In the genomic region with DNA sequence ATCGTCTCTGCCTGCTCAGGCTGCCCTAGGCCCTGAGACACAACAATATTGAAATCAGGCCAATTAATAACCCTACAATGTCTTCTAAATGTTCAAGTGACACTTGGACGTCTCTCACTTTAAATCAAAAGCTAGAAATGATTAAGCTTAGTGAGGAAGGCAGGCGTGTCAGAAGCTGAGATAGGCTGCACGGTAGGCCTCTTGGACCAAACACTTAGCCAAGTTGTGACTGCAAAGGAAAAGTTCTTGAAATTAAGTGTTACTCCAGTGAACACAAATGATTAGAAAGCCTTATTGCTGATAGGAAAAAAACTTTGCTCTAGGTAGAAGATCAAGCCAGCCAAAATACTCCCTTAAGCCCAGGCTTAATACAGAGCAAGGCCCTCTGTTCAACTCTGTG, we compare ENCODE assay signal across 11 cellular contexts. TPM values are rescaled to one million over a fixed set of nuclear protein-coding genes. Genes with fewer than 3 reads are reported as not detected.
A peak's percentile ranks its signal among the peaks of the same experiment; 100 is the strongest.
DNase-seq lines count a peak whose midpoint lies in the region; ATAC-seq lines count a peak whose summit lies in the region.
"Had no signal": no experiment of that assay in that cellular context is flagged by ENCODE, and none has a peak within 500 bp of the region (broad histone marks: within the 10 kb centered on the region; RNA-seq: fewer than 3 reads in every experiment).

No MANE protein-coding gene starts in this region.

- H3K4me3 Mint-ChIP-seq in stimulated activated naive CD8-positive, alpha-beta T cell treated with anti-CD3 and anti-CD28 coated beads, Interleukin-15, Interleukin-2, amounts not matched to agents 100 ng/mL and 50 ng/mL, for 24 hours = peak overlapping the region; percentile 90
- H3K4me3 Mint-ChIP-seq in naive B cell = peak overlapping the region; percentile 90 to 99 (median 96)

- H3K9ac ChIP-seq in adipocyte (ENCODE audit: low read length) = peak overlapping the region; percentile 95

- H3K36me3 ChIP-seq in adipocyte (ENCODE audit: control insufficient read depth, insufficient read depth, low read length, severe bottlenecking) = no peaks in the 10 kb centered on the region
- no peaks in the 10 kb centered on the region for H3K36me3 ChIP-seq in HAP-1 (replicated peaks)
- H3K36me3 ChIP-seq: prostate gland had no signal

- DNase-seq in stimulated activated naive CD8-positive, alpha-beta T cell treated with anti-CD3 and anti-CD28 coated beads, Interleukin-15, Interleukin-2, amounts not matched to agents 100 U/mL and 50 U/mL, for 24 hours = no peak
- DNase-seq in adipocyte (ENCODE audit: low read depth) (no peak), naive B cell (no peak), HAP-1 (ENCODE audit: low spot score in 2 of 2) (no peak), midbrain (lab: John Stamatoyannopoulos, UW) (no peak)
- DNase-seq: NCI-H446 treated with DMSO at 0.1 percent for 48 hours; stimulated activated CD8-positive, alpha-beta memory T cell treated with anti-CD3 and anti-CD28 coated beads, Interleukin-4, amount 100 ng/mL, for 48 hours had no signal

- in situ Hi-C loops in HAP-1 (cut with MboI; ENCODE audit: low sequenced_read_pairs) = no loop called here

- no peak for ATAC-seq in stimulated activated naive CD8-positive, alpha-beta T cell treated with anti-CD3 and anti-CD28 coated beads, Interleukin-15, Interleukin-2, amounts not matched to agents 100 U/mL and 50 U/mL, for 24 hours
- ATAC-seq in naive B cell (ENCODE audit: low read depth in 2 of 2) = no peak
- ATAC-seq in GM21825 (IDR thresholded peaks at IDR 0.05; ENCODE audit: unreplicated experiment) = no peak
- ATAC-seq in HG02763 (IDR thresholded peaks at IDR 0.05; ENCODE audit: unreplicated experiment) = no peak

- H3K27ac Mint-ChIP-seq in stimulated activated naive CD8-positive, alpha-beta T cell treated with anti-CD3 and anti-CD28 coated beads, Interleukin-15, Interleukin-2, amounts not matched to agents 100 ng/mL and 50 ng/mL, for 24 hours = no peak overlapping the region
- peak overlapping the region; percentile 36 to 87 (median 66) for H3K27ac Mint-ChIP-seq in naive B cell

- H3K27me3 Mint-ChIP-seq in stimulated activated naive CD8-positive, alpha-beta T cell treated with anti-CD3 and anti-CD28 coated beads, Interleukin-15, Interleukin-2, amounts not matched to agents 100 ng/mL and 50 ng/mL, for 24 hours = peaks cover 3% of the 10 kb centered on the region
- no peaks in the 10 kb centered on the region for H3K27me3 Mint-ChIP-seq in naive B cell

- peaks cover 50% of the 10 kb centered on the region for H3K4me1 Mint-ChIP-seq in stimulated activated naive CD8-positive, alpha-beta T cell treated with anti-CD3 and anti-CD28 coated beads, Interleukin-15, Interleukin-2, amounts not matched to agents 100 ng/mL and 50 ng/mL, for 24 hours (ENCODE audit: low read depth)
- peaks cover 48 to 63% (median 63%) of the 10 kb centered on the region in 3 donors for H3K4me1 Mint-ChIP-seq in naive B cell

- peaks cover 10% of the 10 kb centered on the region for H3K36me3 Mint-ChIP-seq in stimulated activated naive CD8-positive, alpha-beta T cell treated with anti-CD3 and anti-CD28 coated beads, Interleukin-15, Interleukin-2, amounts not matched to agents 100 ng/mL and 50 ng/mL, for 24 hours (ENCODE audit: low read depth)
- no peaks in the 10 kb centered on the region for H3K36me3 Mint-ChIP-seq in naive B cell

- H3K4me1 ChIP-seq in adipocyte (ENCODE audit: control insufficient read depth, insufficient read depth, low read length) (peaks cover 27% of the 10 kb centered on the region), HAP-1 (peaks cover 9% of the 10 kb centered on the region; the same call in 1 of the 2 replicates)
- H3K4me1 ChIP-seq: prostate gland had no signal

- no peaks in the 10 kb centered on the region for H3K9me3 Mint-ChIP-seq in stimulated activated naive CD8-positive, alpha-beta T cell treated with anti-CD3 and anti-CD28 coated beads, Interleukin-15, Interleukin-2, amounts not matched to agents 100 ng/mL and 50 ng/mL, for 24 hours
- H3K9me3 Mint-ChIP-seq in naive B cell = peaks cover 0 to 1% (median 0%) of the 10 kb centered on the region in 7 donors

- H3K9me3 ChIP-seq in adipocyte (ENCODE audit: control insufficient read depth, low read length) = no peaks in the 10 kb centered on the region
- H3K9me3 ChIP-seq in HAP-1 = no peaks in the 10 kb centered on the region
- H3K9me3 ChIP-seq: prostate gland had no signal

- H3K4me3 ChIP-seq in adipocyte (ENCODE audit: low read length) (peak overlapping the region; percentile 99), HAP-1 (no peak overlapping the region)
- H3K4me3 ChIP-seq: prostate gland had no signal

- H3K27me3 ChIP-seq in adipocyte (replicated peaks; ENCODE audit: control insufficient read depth, insufficient read depth, low read length) (no peaks in the 10 kb centered on the region), HAP-1 (ENCODE audit: low read depth) (no peaks in the 10 kb centered on the region)

RNA-seq across cellular contexts. Expression of a gene that starts 2.2 kb away (rescaled TPM):
- polyA plus RNA-seq in naive B cell (ENCODE audit: low read depth in 6 of 6) = 10 to 100 TPM; 67.0 to 89.0 (median 74.4) TPM

RNA-seq across cellular contexts. Expression of a gene that starts 45.3 kb away (rescaled TPM):
- polyA plus RNA-seq in naive B cell (ENCODE audit: low read depth in 6 of 6) = 10 to 100 TPM; 13.6 to 26.1 (median 21.6) TPM
